Comparison of ENCODE assay signal across 22 cellular contexts in the genomic region with DNA sequence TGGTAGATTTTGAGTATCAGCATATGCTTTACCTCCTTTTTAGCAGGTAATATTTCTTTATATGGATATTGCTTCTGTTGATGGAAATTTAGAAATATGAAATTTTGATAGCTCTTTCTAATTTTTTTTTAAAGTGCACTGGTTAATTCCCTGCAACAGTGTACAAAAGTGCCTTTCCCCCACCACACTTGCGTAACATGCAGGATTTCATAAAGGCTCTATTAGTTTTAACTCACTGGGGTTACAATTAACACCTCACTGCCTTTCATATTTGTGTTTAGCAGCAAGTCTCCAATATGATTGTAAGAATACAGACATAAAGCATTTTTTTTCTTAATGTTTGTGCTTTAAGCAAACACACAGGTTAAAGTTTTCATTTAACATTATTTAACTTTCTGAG. TPM values are rescaled to one million over a fixed set of nuclear protein-coding genes. Genes with fewer than 3 reads are reported as not detected.
DNase-seq lines count a peak whose midpoint lies in the region; ATAC-seq and TF ChIP-seq lines count a peak whose summit lies in the region.
"Had no signal": no experiment of that assay in that cellular context is flagged by ENCODE, and none has a peak within 500 bp of the region (broad histone marks: within the 10 kb centered on the region; RNA-seq: fewer than 3 reads in every experiment).

No MANE protein-coding gene starts in this region.

- no peak overlapping the region for H2BK20ac ChIP-seq in H9 (ENCODE audit: low read depth, low read length, poor library complexity, severe bottlenecking)

- H2BK12ac ChIP-seq in H9 (ENCODE audit: insufficient read length, low read depth, low read length), result peak overlapping the region; percentile 73

- CTCF ChIA-PET in OCI-LY7 (lab: Charles Lee; ENCODE audit: unreplicated experiment), result no interaction called here

- H3K79me1 ChIP-seq in H9 (ENCODE audit: insufficient read depth, low read depth, low read length, poor library complexity, severe bottlenecking), result no peaks in the 10 kb centered on the region

- H3K9me2 ChIP-seq in OCI-LY7 (ENCODE audit: insufficient read depth, low read length), result no peaks in the 10 kb centered on the region

- no peak overlapping the region for H3K56ac ChIP-seq in H9 (ENCODE audit: insufficient read length, low read depth, low read length)

- H3K27ac Mint-ChIP-seq in H9, result peak overlapping the region; percentile 93 to 97 (median 96); a peak in 6 of 7 replicates
- H3K27ac Mint-ChIP-seq: activated CD8-positive, alpha-beta T cell treated with anti-CD3 and anti-CD28 coated beads, Interleukin-2, amount 10 ng/mL, durations not matched to agents 7 days and 5 days; activated T-cell treated with anti-CD3 and anti-CD28 coated beads, Interleukin-2, amount 50 U/mL, for 24 hours; nephron progenitor cell; stimulated activated naive B cell treated with anti-CD40 and anti-IgM and Interleukin-4, amounts not matched to agents 10 μg/mL and 1 μg/mL and 100 μg/mL, for 72 hours had no signal

- no peaks in the 10 kb centered on the region for H3K27me3 Mint-ChIP-seq in H9 (ENCODE audit: low read depth)
- H3K27me3 Mint-ChIP-seq: CD4-positive, CD25-positive, alpha-beta regulatory T cell; stimulated activated naive B cell treated with anti-CD40 and anti-IgM and Interleukin-4, amounts not matched to agents 10 μg/mL and 1 μg/mL and 100 μg/mL, for 72 hours had no signal

- H2BK15ac ChIP-seq in H9 (ENCODE audit: low read depth, low read length), result no peak overlapping the region

- WGBS in H9 (ENCODE audit: extremely low coverage, insufficient read length, low lambda C conversion rate), result no CpG with 5 or more reads among the region's 1 CpG

- H3K4me2 ChIP-seq in H9 (ENCODE audit: insufficient read depth, insufficient read length, low read length) (no peak overlapping the region), OCI-LY7 (ENCODE audit: low read length) (no peak overlapping the region)
- H3K4me2 ChIP-seq: KMS-11 had no signal

- H3K4me1 ChIP-seq in H9 (ENCODE audit: insufficient read depth, low read length) (peaks cover 3% of the 10 kb centered on the region; the same call in 1 of the 2 replicates), OCI-LY7 (ENCODE audit: insufficient read depth, low read length, poor library complexity, severe bottlenecking) (peaks cover 22% of the 10 kb centered on the region)

- ATAC-seq in GM21619 (IDR thresholded peaks at IDR 0.05; ENCODE audit: unreplicated experiment), result no peak
- ATAC-seq: activated CD8-positive, alpha-beta T cell treated with anti-CD3 and anti-CD28 coated beads, Interleukin-2, amount 10 ng/mL, durations not matched to agents 7 days and 5 days; GM12878; left lobe of liver; stimulated activated naive B cell treated with anti-CD40 and anti-IgM and Interleukin-4, amounts not matched to agents 10 μg/mL and 1 μg/mL and 100 μg/mL, for 72 hours had no signal

- no peak overlapping the region for H2AK5ac ChIP-seq in H9 (ENCODE audit: insufficient read length, low read length)

- H3K36me3 Mint-ChIP-seq in H9 (ENCODE audit: insufficient read depth in 1 of 3, low read depth in 3 of 3), result no peaks in the 10 kb centered on the region; a peak in 1 of 7 replicates

- no peak overlapping the region for H3K4ac ChIP-seq in H9 (ENCODE audit: low read depth, low read length)

- no peaks in the 10 kb centered on the region for H3K27me3 ChIP-seq in H9 (ENCODE audit: insufficient read depth, low read length)

- H2BK5ac ChIP-seq in H9 (ENCODE audit: insufficient read length, low read length), result no peak overlapping the region

- H3K79me2 ChIP-seq in H9 (ENCODE audit: insufficient read depth, low read length) (peaks cover 5% of the 10 kb centered on the region; the same call in 1 of the 2 replicates), OCI-LY7 (ENCODE audit: insufficient read depth, low read depth, low read length) (peaks cover 36% of the 10 kb centered on the region; the same call in 1 of the 2 replicates)

- no TSS peak for BruUV-seq in OCI-LY7 (replicated peaks; lab: Mats Ljungman, UMichigan)

- no peaks in the 10 kb centered on the region for H3K9me3 Mint-ChIP-seq in H9
- H3K9me3 Mint-ChIP-seq: activated T-cell treated with anti-CD3 and anti-CD28 coated beads, Interleukin-2, amount 50 U/mL, for 24 hours; nephron progenitor cell had no signal

- no peak overlapping the region; a peak in 1 of 5 replicates for H3K4me3 Mint-ChIP-seq in H9
- H3K4me3 Mint-ChIP-seq: activated CD8-positive, alpha-beta T cell treated with anti-CD3 and anti-CD28 coated beads, Interleukin-2, amount 10 ng/mL, durations not matched to agents 7 days and 5 days; activated T-cell treated with anti-CD3 and anti-CD28 coated beads, Interleukin-2, amount 50 U/mL, for 24 hours; CD4-positive, CD25-positive, alpha-beta regulatory T cell; nephron progenitor cell; stimulated activated naive B cell treated with anti-CD40 and anti-IgM and Interleukin-4, amounts not matched to agents 10 μg/mL and 1 μg/mL and 100 μg/mL, for 72 hours had no signal

- no peak overlapping the region for H3K4me3 ChIP-seq in OCI-LY7 (ENCODE audit: low read depth, low read length, poor library complexity, severe bottlenecking)
- H3K4me3 ChIP-seq: GM12878 had no signal

- H3K18ac ChIP-seq in H9 (ENCODE audit: insufficient read length, low read depth, low read length), result no peak overlapping the region

- no peak overlapping the region for H2BK120ac ChIP-seq in H9 (ENCODE audit: low read depth, low read length, poor library complexity, severe bottlenecking)

- H2AFZ ChIP-seq in H9 (ENCODE audit: low read length), result no peak overlapping the region
- H2AFZ ChIP-seq in OCI-LY7 (ENCODE audit: low read length), result no peak overlapping the region

- H3K23ac ChIP-seq in H9 (ENCODE audit: insufficient read length, low read depth, low read length), result no peak overlapping the region

- TF ChIP-seq CTCF in H9 (conservative IDR thresholded peaks at IDR 0.05) (no peak), OCI-LY7 (conservative IDR thresholded peaks at IDR 0.05; ENCODE audit: low read length) (no peak)

- H3K27ac ChIP-seq in H9 (ENCODE audit: insufficient read length, low read depth, low read length) (peak overlapping the region; percentile 87), epithelial cell of prostate (peak overlapping the region; percentile 58), OCI-LY7 (ENCODE audit: low read depth, low read length, poor library complexity, severe bottlenecking) (no peak overlapping the region)
- H3K27ac ChIP-seq: KMS-11 had no signal

- no peak overlapping the region for H3T11ph ChIP-seq in H9 (ENCODE audit: low read length)

- intact Hi-C loops in OCI-LY7 (cut with micrococcal nuclease; ENCODE audit: unreplicated experiment), result no loop called here

- H3K4me1 Mint-ChIP-seq in H9, result peaks cover 69 to 76% of the 10 kb centered on the region in 2 experiments

- DNase-seq in AML-193 (lab: John Stamatoyannopoulos, UW), result peak; percentile 59 to 63
- no peak for DNase-seq in H9
- DNase-seq in NCI-H748 treated with DMSO at 0.1 percent for 48 hours (lab: John Stamatoyannopoulos, UW), result peak; percentile 67
- DNase-seq in epithelial cell of prostate (ENCODE audit: low read depth, low spot score), result no peak
- no peak for DNase-seq in activated T-cell treated with anti-CD3 and anti-CD28 coated beads, Interleukin-2, amount 50 U/mL, for 1 hour
- DNase-seq in OCI-LY7 (ENCODE audit: low spot score), result no peak
- DNase-seq in amniotic stem cell (lab: John Stamatoyannopoulos, UW), result no peak
- DNase-seq: activated CD4-positive, CD25-positive, alpha-beta regulatory T cell; activated CD8-positive, alpha-beta T cell treated with anti-CD3 and anti-CD28 coated beads, Interleukin-2, amount 10 ng/mL, durations not matched to agents 7 days and 5 days; activated naive CD4-positive, alpha-beta T cell treated with anti-CD3 and anti-CD28 coated beads, Interleukin-2, amount 50 U/mL, for 16 hours; activated T-cell treated with anti-CD3 and anti-CD28 coated beads, Interleukin-2, amount 50 U/mL, for 24 hours; CD4-positive, CD25-positive, alpha-beta regulatory T cell; effector CD4-positive, alpha-beta T cell; nephron progenitor cell; RPMI8226; stimulated activated CD4-positive, alpha-beta T cell treated with anti-CD3 and anti-CD28 coated beads, Interleukin-1b, Interleukin-23, amount 100 ng/mL, for 48 hours; stimulated activated naive B cell treated with anti-CD40 and anti-IgM and Interleukin-4, amounts not matched to agents 10 μg/mL and 1 μg/mL and 100 μg/mL, for 72 hours; T-helper 9 cell had no signal

- no peak overlapping the region for H4K91ac ChIP-seq in H9 (ENCODE audit: insufficient read length, low read depth, low read length)

- H3K9me3 ChIP-seq in H9 (ENCODE audit: control insufficient read depth, low read depth, low read length) (no peaks in the 10 kb centered on the region), OCI-LY7 (ENCODE audit: low read length) (no peaks in the 10 kb centered on the region)

- H3K36me3 ChIP-seq in OCI-LY7 (ENCODE audit: insufficient read depth, low read length), result no peaks in the 10 kb centered on the region

- no peak overlapping the region for H3K14ac ChIP-seq in H9 (ENCODE audit: insufficient read depth, low read length)

- no peak overlapping the region for H4K5ac ChIP-seq in H9 (ENCODE audit: insufficient read length, low read depth, low read length)

- H3K9ac ChIP-seq in H9 (ENCODE audit: extremely low read depth, insufficient read length, low read length), result no peak overlapping the region
- H3K9ac ChIP-seq: KMS-11 had no signal

- no peaks in the 10 kb centered on the region for H3K23me2 ChIP-seq in H9 (ENCODE audit: insufficient read length, low read depth, low read length, poor library complexity, severe bottlenecking)

- POLR2A ChIA-PET in OCI-LY7 (lab: Charles Lee), result interaction anchor here (0.6 kb wide), 1 partner anchor 63 kb away, joined by 3 read pairs; no protein-coding TSS in a partner anchor

- no peak overlapping the region for H4K8ac ChIP-seq in H9 (replicated peaks; ENCODE audit: insufficient read length, low read depth, low read length)

- no peaks in the 10 kb centered on the region for H4K20me1 ChIP-seq in H9 (ENCODE audit: control insufficient read depth, insufficient read depth, insufficient read length)
- H4K20me1 ChIP-seq in OCI-LY7 (ENCODE audit: insufficient read depth, low read length), result peaks cover 22% of the 10 kb centered on the region

RNA-seq across cellular contexts. Expression of a gene that starts 25.6 kb away (rescaled TPM):
- 43.1 and 47.4 TPM in 2 replicates for total RNA-seq in H9 (2021)
- 58.5 and 72.0 TPM in 2 replicates for total RNA-seq in OCI-LY7 (2014; rRNA removed; shearing (Covaris generic))
- 60.9 TPM in 2 replicates for total RNA-seq in OCI-LY7 (2022)

RNA-seq across cellular contexts. Expression of a gene that starts 36.1 kb away (rescaled TPM):
- 26.5 and 28.9 TPM in 2 replicates for total RNA-seq in H9 (2021)
- total RNA-seq in OCI-LY7 (2014; rRNA removed; shearing (Covaris generic)), result 3.1 and 5.9 TPM in 2 replicates
- total RNA-seq in OCI-LY7 (2022), result 2.4 TPM in 2 replicates
- total RNA-seq: CD4-positive, CD25-positive, alpha-beta regulatory T cell had no signal

Comparison
In these comparisons a context has a peak if more than half of its experiments do, and no peak if none do; other contexts are left out.
1. DNase-seq: peak in AML-193 (2 of 2) and NCI-H748 treated with DMSO at 0.1 percent for 48 hours (single experiment); none in H9 (single experiment), epithelial cell of prostate (single experiment), activated T-cell treated with anti-CD3 and anti-CD28 coated beads, Interleukin-2, amount 50 U/mL, for 1 hour (single experiment), OCI-LY7 (single experiment) and amniotic stem cell (single experiment).